Comparison of ENCODE assay signal across 1 cellular context in genomic region chr12:56224102-56224701, GRCh38.
TF ChIP-seq lines count a peak whose summit lies in the region.

Gene NABP2 (plus strand): TSS chr12:56224342. CDS start chr12:56224857, 515 bp downstream.

TF ChIP-seq in K562, 482 proteins besides CTCF, POLR2A, EP300 and RAD21 (continued from another document and continues in another):
- peak; percentile 69 for TF ChIP-seq E2F4 (CRISPR knock-in tag; IDR thresholded peaks at IDR 0.05; ENCODE audit: low read depth)
- TF ChIP-seq TEAD1 (CRISPR knock-in tag; IDR thresholded peaks at IDR 0.05) = peak; percentile 77 to 95; a peak in 3 of 4 replicates
- TF ChIP-seq ZBTB1 (CRISPR knock-in tag; IDR thresholded peaks at IDR 0.05; ENCODE audit: borderline replicate concordance, low read depth) = no peak
- TF ChIP-seq MXI1 (IDR thresholded peaks at IDR 0.05; ENCODE audit: low read depth, low read length) = peak; percentile 33; the same call in 1 of the 2 replicates
- no peak for TF ChIP-seq RBM22 (IDR thresholded peaks at IDR 0.05; ENCODE audit: low read depth, low read length, poor library complexity, severe bottlenecking)
- TF ChIP-seq SAP30 (IDR thresholded peaks at IDR 0.05; ENCODE audit: borderline replicate concordance, insufficient read depth, low read depth, low read length, poor library complexity, severe bottlenecking) = peak; percentile 30
- no peak for TF ChIP-seq NELFE (IDR thresholded peaks at IDR 0.05; ENCODE audit: insufficient read depth, insufficient read length)
- TF ChIP-seq IFI16 (CRISPR knock-in tag; IDR thresholded peaks at IDR 0.05) = no peak
- TF ChIP-seq, protein P1, sequence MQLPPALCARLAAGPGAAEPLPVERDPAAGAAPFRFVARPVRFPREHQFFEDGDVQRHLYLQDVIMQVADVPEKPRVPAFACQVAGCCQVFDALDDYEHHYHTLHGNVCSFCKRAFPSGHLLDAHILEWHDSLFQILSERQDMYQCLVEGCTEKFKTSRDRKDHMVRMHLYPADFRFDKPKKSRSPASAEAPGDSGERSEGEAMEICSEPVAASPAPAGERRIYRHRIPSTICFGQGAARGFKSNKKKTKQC (CRISPR knock-in tag; IDR thresholded peaks at IDR 0.05) = no peak; the same call in 1 of the 2 replicates
- no peak for TF ChIP-seq HDAC3 (IDR thresholded peaks at IDR 0.05; ENCODE audit: borderline replicate concordance, partially characterized antibody)
- no peak for TF ChIP-seq ZEB2 (IDR thresholded peaks at IDR 0.05)
- TF ChIP-seq MNT (conservative IDR thresholded peaks at IDR 0.05) = peak; percentile 88 to 94
- peak; percentile 82 for TF ChIP-seq ETV5 (CRISPR knock-in tag; IDR thresholded peaks at IDR 0.05; ENCODE audit: low read depth)
- no peak for TF ChIP-seq SRSF1 (IDR thresholded peaks at IDR 0.05; ENCODE audit: low read depth, low read length)
- TF ChIP-seq CREB3 (tag; conservative IDR thresholded peaks at IDR 0.05; ENCODE audit: low read depth) = no peak
- no peak for TF ChIP-seq ZNF311 (CRISPR knock-in tag; IDR thresholded peaks at IDR 0.05)
- no peak for TF ChIP-seq ARID2 (IDR thresholded peaks at IDR 0.05)
- TF ChIP-seq SAFB (IDR thresholded peaks at IDR 0.05; ENCODE audit: borderline replicate concordance, low read depth, low read length) = peak; percentile 33; the same call in 1 of the 2 replicates
- TF ChIP-seq ZNF121 (CRISPR knock-in tag; conservative IDR thresholded peaks at IDR 0.05) = 0 out of 2 replicates have a peak, but pooled peaks have one; percentile 0
- TF ChIP-seq EP400 (IDR thresholded peaks at IDR 0.05) = peak; percentile 89
- TF ChIP-seq CREB5 (CRISPR knock-in tag; IDR thresholded peaks at IDR 0.05) = no peak
- peak; percentile 99 for TF ChIP-seq RBM25 (IDR thresholded peaks at IDR 0.05; ENCODE audit: low read depth, low read length, severe bottlenecking)
- no peak for TF ChIP-seq ATF2 (CRISPR knock-in tag; IDR thresholded peaks at IDR 0.05)
- TF ChIP-seq STAT5B (CRISPR knock-in tag; IDR thresholded peaks at IDR 0.05) = no peak
- TF ChIP-seq MGA (IDR thresholded peaks at IDR 0.05) = peak; percentile 82
- 0 out of 2 replicates have a peak, but pooled peaks have one; percentile 13 for TF ChIP-seq SMARCA5 (IDR thresholded peaks at IDR 0.05)
- TF ChIP-seq GATAD2B (IDR thresholded peaks at IDR 0.05; ENCODE audit: borderline replicate concordance) = no peak; the same call in 1 of the 2 replicates
- TF ChIP-seq CREB1 (IDR thresholded peaks at IDR 0.05) = peak; percentile 45
- TF ChIP-seq CREB1 (CRISPR knock-in tag; IDR thresholded peaks at IDR 0.05) = peak; percentile 78
- TF ChIP-seq SIN3B (IDR thresholded peaks at IDR 0.05; ENCODE audit: low read depth) = peak; percentile 75
- peak in 2 of 3 experiments; percentile 74 to 80 for TF ChIP-seq YY1 (IDR thresholded peaks at IDR 0.05; ENCODE audit: borderline replicate concordance in 1 of 3, control insufficient read depth in 1 of 3, extremely low read depth in 1 of 3, insufficient read depth in 3 of 3, insufficient read length in 1 of 3, insufficient replicate concordance in 2 of 3, low read depth in 1 of 3, low read length in 2 of 3)
- TF ChIP-seq DEAF1 (CRISPR knock-in tag; IDR thresholded peaks at IDR 0.05) = peak; percentile 45; the same call in 1 of the 2 replicates
- peak; percentile 57 for TF ChIP-seq SMAD4 (CRISPR knock-in tag; conservative IDR thresholded peaks at IDR 0.05)
- 0 out of 2 replicates have a peak, but pooled peaks have one; percentile 38 for TF ChIP-seq ZNF431 (CRISPR knock-in tag; IDR thresholded peaks at IDR 0.05)
- TF ChIP-seq, protein P2, sequence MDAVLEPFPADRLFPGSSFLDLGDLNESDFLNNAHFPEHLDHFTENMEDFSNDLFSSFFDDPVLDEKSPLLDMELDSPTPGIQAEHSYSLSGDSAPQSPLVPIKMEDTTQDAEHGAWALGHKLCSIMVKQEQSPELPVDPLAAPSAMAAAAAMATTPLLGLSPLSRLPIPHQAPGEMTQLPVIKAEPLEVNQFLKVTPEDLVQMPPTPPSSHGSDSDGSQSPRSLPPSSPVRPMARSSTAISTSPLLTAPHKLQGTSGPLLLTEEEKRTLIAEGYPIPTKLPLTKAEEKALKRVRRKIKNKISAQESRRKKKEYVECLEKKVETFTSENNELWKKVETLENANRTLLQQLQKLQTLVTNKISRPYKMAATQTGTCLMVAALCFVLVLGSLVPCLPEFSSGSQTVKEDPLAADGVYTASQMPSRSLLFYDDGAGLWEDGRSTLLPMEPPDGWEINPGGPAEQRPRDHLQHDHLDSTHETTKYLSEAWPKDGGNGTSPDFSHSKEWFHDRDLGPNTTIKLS (IDR thresholded peaks at IDR 0.05; ENCODE audit: borderline replicate concordance, low read depth) = peak; percentile 81; the same call in 1 of the 2 replicates
